Comparison of ENCODE assay signal across 16 cellular contexts in genomic region chr4:35725131-35725530, GRCh38.
DNase-seq lines count a peak whose midpoint lies in the region; ATAC-seq and TF ChIP-seq lines count a peak whose summit lies in the region.
"Had no signal": no experiment of that assay in that cellular context is flagged by ENCODE, and none has a peak within 500 bp of the region (broad histone marks: within the 10 kb centered on the region; RNA-seq: fewer than 3 reads in every experiment).

No MANE protein-coding gene starts in this region.

- H3K27ac ChIP-seq in 22Rv1 (no peak overlapping the region), endodermal cell (ENCODE audit: low read depth, low read length) (no peak overlapping the region)
- H3K27ac ChIP-seq: brain microvascular endothelial cell, gastrocnemius medialis had no signal

- H3K27me3 ChIP-seq in endodermal cell (ENCODE audit: control insufficient read depth, insufficient read depth, low read length, poor library complexity, severe bottlenecking) = no peaks in the 10 kb centered on the region
- H3K27me3 ChIP-seq: brain microvascular endothelial cell, gastrocnemius medialis had no signal

- DNase-seq in endodermal cell (peak; percentile 49), NCI-H345 treated with DMSO at 0.1 percent for 48 hours (lab: John Stamatoyannopoulos, UW; ENCODE audit: unreplicated experiment) (no peak), AG08395 (ENCODE audit: low spot score) (no peak)
- DNase-seq: activated naive CD4-positive, alpha-beta T cell treated with Interleukin-2 at 50 U/mL for 16 hours; brain microvascular endothelial cell; gastrocnemius medialis; HCEC 1CT; kidney glomerular epithelial cell; NCI-H1417; NCI-H526 treated with DMSO at 0.1 percent for 48 hours; stimulated activated CD4-positive, alpha-beta T cell treated with anti-CD3 and anti-CD28 coated beads, Interleukin-2, amount 100 ng/mL, for 24 hours had no signal

- TF ChIP-seq CTCF in 22Rv1 (IDR thresholded peaks at IDR 0.05) = peak; percentile 29
- TF ChIP-seq CTCF in LNCAP (IDR thresholded peaks at IDR 0.05) = 0 out of 2 replicates have a peak, but pooled peaks have one; percentile 26
- peak; percentile 76 for TF ChIP-seq CTCF in endodermal cell (conservative IDR thresholded peaks at IDR 0.05)

- ATAC-seq in GM18868 (IDR thresholded peaks at IDR 0.05; ENCODE audit: unreplicated experiment) (peak; percentile 81), GM21717 (IDR thresholded peaks at IDR 0.05; ENCODE audit: unreplicated experiment) (no peak), HG02938 (IDR thresholded peaks at IDR 0.05; ENCODE audit: unreplicated experiment) (no peak)
- ATAC-seq: gastrocnemius medialis had no signal

- H3K36me3 ChIP-seq in endodermal cell (ENCODE audit: control insufficient read depth, insufficient read depth, low read length) = no peaks in the 10 kb centered on the region
- H3K36me3 ChIP-seq: brain microvascular endothelial cell, gastrocnemius medialis had no signal

- H3K4me3 Mint-ChIP-seq in endodermal cell = no peak overlapping the region

- no peaks in the 10 kb centered on the region for H3K36me3 Mint-ChIP-seq in endodermal cell (ENCODE audit: low read depth)

- no peak overlapping the region for H3K27ac Mint-ChIP-seq in endodermal cell

- H3K4me1 ChIP-seq in endodermal cell (ENCODE audit: control insufficient read depth, insufficient read depth, low read length) = no peaks in the 10 kb centered on the region
- H3K4me1 ChIP-seq: gastrocnemius medialis had no signal

- H3K9me3 ChIP-seq in endodermal cell (ENCODE audit: control insufficient read depth, low read length) = no peaks in the 10 kb centered on the region
- H3K9me3 ChIP-seq: gastrocnemius medialis had no signal

- no peaks in the 10 kb centered on the region for H3K4me1 Mint-ChIP-seq in endodermal cell

- H3K4me3 ChIP-seq in endodermal cell (ENCODE audit: low read length) = no peak overlapping the region
- H3K4me3 ChIP-seq: gastrocnemius medialis had no signal

- H3K9ac ChIP-seq in endodermal cell (ENCODE audit: extremely low read depth, low read length, poor library complexity, severe bottlenecking) = no peak overlapping the region

- no peaks in the 10 kb centered on the region for H3K9me3 Mint-ChIP-seq in endodermal cell

- WGBS in endodermal cell (ENCODE audit: insufficient coverage in 1 of 2, insufficient read length in 1 of 2), 2 experiments = 73% methylated on average over 1 of the region's 1 CpG; no CpG with 5 or more reads in 1 of the 2 experiments

- H3K27me3 Mint-ChIP-seq in endodermal cell (ENCODE audit: insufficient read depth) = no peaks in the 10 kb centered on the region

Comparison
In these comparisons a context has a peak if more than half of its experiments do, and no peak if none do; other contexts are left out.
1. CTCF ChIP-seq: peak in every context shown above with its lines; median percentile 76 in endodermal cell; 29 in 22Rv1; 26 in LNCAP.